In genomic region chr2:105865222-105865913, GRCh38 we compare ENCODE assay signal across 1 cellular context.
TF ChIP-seq lines count a peak whose summit lies in the region.

No MANE protein-coding gene starts in this region.

TF ChIP-seq in GM23338, 12 proteins besides CTCF, POLR2A, EP300 and RAD21 (continued from another document):
- TF ChIP-seq ZNF462 (CRISPR knock-in tag; IDR thresholded peaks at IDR 0.05): no peak
TF ChIP-seq in GM23338: peak in this region for 0.
